Comparison of ENCODE assay signal across 8 cellular contexts in genomic region chr5:52800394-52801213, GRCh38. TPM values are rescaled to one million over a fixed set of nuclear protein-coding genes. Genes with fewer than 3 reads are reported as not detected.
A peak's percentile ranks its signal among the peaks of the same experiment; 100 is the strongest.
DNase-seq lines count a peak whose midpoint lies in the region; ATAC-seq and TF ChIP-seq lines count a peak whose summit lies in the region.

No MANE protein-coding gene starts in this region.

- H3K4me1 ChIP-seq in right atrium auricular region: peaks cover 0 to 71% of the 10 kb centered on the region in 2 donors

- TF ChIP-seq CTCF in HL-60 (IDR thresholded peaks at IDR 0.05; ENCODE audit: insufficient read depth, low read length) (no peak), right atrium auricular region (IDR thresholded peaks at IDR 0.05) (no peak), progenitor cell of endocrine pancreas (IDR thresholded peaks at IDR 0.05; ENCODE audit: unreplicated experiment) (peak; percentile 24)

- H3K27ac ChIP-seq in HL-60 (replicated peaks): peak overlapping the region; percentile 90
- H3K27ac ChIP-seq in angular gyrus (ENCODE audit: low read depth, low read length): peak overlapping the region; percentile 64
- H3K27ac ChIP-seq in right atrium auricular region: peak overlapping the region; percentile 94 to 95

- peak overlapping the region; percentile 98 for H3K27ac Mint-ChIP-seq in progenitor cell of endocrine pancreas

- no peaks in the 10 kb centered on the region for H3K9me3 ChIP-seq in right atrium auricular region

- no peaks in the 10 kb centered on the region for H3K27me3 Mint-ChIP-seq in progenitor cell of endocrine pancreas

- peak overlapping the region; percentile 87 for H3K4me3 Mint-ChIP-seq in progenitor cell of endocrine pancreas (ENCODE audit: low read depth)

- H3K4me1 Mint-ChIP-seq in progenitor cell of endocrine pancreas (ENCODE audit: low read depth): peaks cover 39% of the 10 kb centered on the region

- no peaks in the 10 kb centered on the region for H3K9me3 Mint-ChIP-seq in progenitor cell of endocrine pancreas (ENCODE audit: low read depth)

- no peaks in the 10 kb centered on the region for H3K27me3 ChIP-seq in HL-60 (ENCODE audit: insufficient read depth, poor library complexity, severe bottlenecking)
- H3K27me3 ChIP-seq in right atrium auricular region: no peaks in the 10 kb centered on the region

- ATAC-seq in GM21390 (IDR thresholded peaks at IDR 0.05; ENCODE audit: unreplicated experiment): peak; percentile 39

- peaks cover 4% of the 10 kb centered on the region for H3K36me3 ChIP-seq in right atrium auricular region

- DNase-seq in DMS53 treated with DMSO at 0.1 percent for 48 hours (lab: John Stamatoyannopoulos, UW; ENCODE audit: unreplicated experiment): peak; percentile 64
- peak in 1 of 2 experiments; percentile 60 for DNase-seq in HL-60 (ENCODE audit: low read depth in 1 of 2, low spot score in 1 of 2)
- peak; percentile 82 for DNase-seq in SW480 (ENCODE audit: low spot score)
- peak; percentile 85 for DNase-seq in right atrium auricular region (ENCODE audit: low spot score)
- DNase-seq in progenitor cell of endocrine pancreas (ENCODE audit: low spot score, unreplicated experiment): peak; percentile 11
- DNase-seq in NCI-H128 (lab: John Stamatoyannopoulos, UW; ENCODE audit: unreplicated experiment): no peak

- H3K4me3 ChIP-seq in HL-60 (replicated peaks; ENCODE audit: insufficient read depth, low read length) (peak overlapping the region; percentile 64), right atrium auricular region (peak overlapping the region; percentile 51 to 61)

- peaks cover 1% of the 10 kb centered on the region for H3K36me3 Mint-ChIP-seq in progenitor cell of endocrine pancreas (ENCODE audit: insufficient read depth)

RNA-seq across cellular contexts. Expression of gene ITGA1, which starts 12.9 kb away (rescaled TPM):
- total RNA-seq in right atrium auricular region: 10 to 100 TPM; 13.2 to 26.8 TPM
- total RNA-seq in progenitor cell of endocrine pancreas: 6.4 and 7.8 TPM in 2 replicates

RNA-seq across cellular contexts. Expression of gene PELO, which starts 12.9 kb away (rescaled TPM):
- total RNA-seq in right atrium auricular region: 10 to 100 TPM in 1 of 2 donors, 1 to 10 TPM in 1; 8.5 to 11.8 TPM
- 11.0 and 11.8 TPM in 2 replicates for total RNA-seq in progenitor cell of endocrine pancreas
